In genomic region chr17:61279476-61280145, GRCh38 we compare ENCODE assay signal across 15 cellular contexts.
DNase-seq lines count a peak whose midpoint lies in the region; TF ChIP-seq lines count a peak whose summit lies in the region.
"Had no signal": no experiment of that assay in that cellular context is flagged by ENCODE, and none has a peak within 500 bp of the region (broad histone marks: within the 10 kb centered on the region; RNA-seq: fewer than 3 reads in every experiment).

No MANE protein-coding gene starts in this region.

- H3K36me3 ChIP-seq in MM.1S (replicated peaks; ENCODE audit: insufficient read depth, low read length) (no peaks in the 10 kb centered on the region), smooth muscle cell (ENCODE audit: low read depth) (no peaks in the 10 kb centered on the region), thyroid gland (no peaks in the 10 kb centered on the region)
- H3K36me3 ChIP-seq: HAP-1 had no signal

- H3K27ac ChIP-seq in MM.1S (ENCODE audit: low read length) (peak overlapping the region; percentile 18; the same call in 1 of the 2 replicates), smooth muscle cell (ENCODE audit: low read depth) (peak overlapping the region; percentile 72), thyroid gland (no peak overlapping the region)
- H3K27ac ChIP-seq: A549, RWPE1 had no signal

- H3K9me3 Mint-ChIP-seq in nephron progenitor cell: peaks cover 14% of the 10 kb centered on the region

- no peak overlapping the region for H3K9ac ChIP-seq in MM.1S (ENCODE audit: low read length)
- H3K9ac ChIP-seq in smooth muscle cell (ENCODE audit: low read depth): no peak overlapping the region

- H3K79me2 ChIP-seq in MM.1S (ENCODE audit: low read length) (no peaks in the 10 kb centered on the region), smooth muscle cell (ENCODE audit: low read depth) (no peaks in the 10 kb centered on the region)

- H3K27me3 ChIP-seq in MM.1S (replicated peaks; ENCODE audit: insufficient read depth, low read length): no peaks in the 10 kb centered on the region
- no peaks in the 10 kb centered on the region for H3K27me3 ChIP-seq in smooth muscle cell (ENCODE audit: low read depth)
- no peaks in the 10 kb centered on the region for H3K27me3 ChIP-seq in thyroid gland

- H3K36me3 Mint-ChIP-seq in nephron progenitor cell (ENCODE audit: low read depth): peaks cover 14% of the 10 kb centered on the region

- H4K20me1 ChIP-seq in MM.1S (ENCODE audit: insufficient read depth, low read length): no peaks in the 10 kb centered on the region
- H4K20me1 ChIP-seq in smooth muscle cell (ENCODE audit: low read depth): no peaks in the 10 kb centered on the region

- peaks cover 13% of the 10 kb centered on the region for H3K4me1 ChIP-seq in MM.1S (ENCODE audit: low read length)
- peaks cover 10% of the 10 kb centered on the region for H3K4me1 ChIP-seq in smooth muscle cell (ENCODE audit: low read depth)
- H3K4me1 ChIP-seq in thyroid gland: no peaks in the 10 kb centered on the region
- H3K4me1 ChIP-seq: HAP-1 had no signal

- H3K4me2 ChIP-seq in MM.1S (ENCODE audit: low read depth, low read length): peak overlapping the region; percentile 39; the same call in 1 of the 2 replicates
- H3K4me2 ChIP-seq in smooth muscle cell: peak overlapping the region; percentile 55
- H3K4me2 ChIP-seq: A549 had no signal

- H3K27ac Mint-ChIP-seq in nephron progenitor cell: no peak overlapping the region
- H3K27ac Mint-ChIP-seq: endodermal cell had no signal

- no peaks in the 10 kb centered on the region for H3K9me2 ChIP-seq in MM.1S (replicated peaks; ENCODE audit: insufficient read depth, low read length)

- H3K9me3 ChIP-seq in MM.1S (replicated peaks; ENCODE audit: insufficient read depth, low read length) (no peaks in the 10 kb centered on the region), smooth muscle cell (replicated peaks; ENCODE audit: low read depth) (no peaks in the 10 kb centered on the region), thyroid gland (no peaks in the 10 kb centered on the region)
- H3K9me3 ChIP-seq: A549, HAP-1 had no signal

- no peak for TF ChIP-seq POLR2A in thyroid gland (IDR thresholded peaks at IDR 0.05)

- no peak overlapping the region for H3K4me3 Mint-ChIP-seq in nephron progenitor cell
- H3K4me3 Mint-ChIP-seq: endodermal cell had no signal

- WGBS in smooth muscle cell (ENCODE audit: low lambda C conversion rate): 88% methylated on average over 1 of the region's 1 CpG
- 76 to 88% methylated on average over 1 of the region's 1 CpG for WGBS in thyroid gland, 2 donors

- no peak overlapping the region for H2AFZ ChIP-seq in MM.1S (ENCODE audit: low read length)
- H2AFZ ChIP-seq in smooth muscle cell (ENCODE audit: low read depth): no peak overlapping the region

- H3K4me1 Mint-ChIP-seq in nephron progenitor cell: peaks cover 13% of the 10 kb centered on the region

- intact Hi-C loops in thyroid gland (cut with DNase I): no loop called here

- H3K4me3 ChIP-seq in MM.1S (ENCODE audit: low read length): no peak overlapping the region
- H3K4me3 ChIP-seq in smooth muscle cell: no peak overlapping the region
- H3K4me3 ChIP-seq in thyroid gland (replicated peaks in 1 of 3): no peak overlapping the region
- H3K4me3 ChIP-seq: A549, HAP-1 had no signal

- peaks cover 20% of the 10 kb centered on the region for H3K27me3 Mint-ChIP-seq in nephron progenitor cell (ENCODE audit: low read depth, poor library complexity)

- no peak for TF ChIP-seq CTCF in MM.1S (IDR thresholded peaks at IDR 0.05; ENCODE audit: low read length)
- no peak for TF ChIP-seq CTCF in smooth muscle cell (IDR thresholded peaks at IDR 0.05; ENCODE audit: borderline replicate concordance, insufficient read depth, poor library complexity, severe bottlenecking)
- TF ChIP-seq CTCF in thyroid gland (IDR thresholded peaks at IDR 0.05): no peak
- no peak for TF ChIP-seq CTCF in nephron progenitor cell (IDR thresholded peaks at IDR 0.05)

- H3F3A ChIP-seq in MM.1S (ENCODE audit: insufficient read depth, low read length): no peaks in the 10 kb centered on the region
- H3F3A ChIP-seq in smooth muscle cell (ENCODE audit: low read depth): peaks cover 20% of the 10 kb centered on the region

- DNase-seq in NOMO-1 (lab: John Stamatoyannopoulos, UW; ENCODE audit: unreplicated experiment in 2 of 2) (peak; percentile 2 to 7), NOMO-1 treated with dmso at 0.1 percent for 144 hours (lab: John Stamatoyannopoulos, UW; ENCODE audit: unreplicated experiment) (no peak), MM.1S (peak; percentile 14), fibroblast of gingiva (ENCODE audit: low read depth) (peak; percentile 68), smooth muscle cell (lab: John Stamatoyannopoulos, UW; ENCODE audit: unreplicated experiment) (no peak), thyroid gland (no peak), nephron progenitor cell (no peak), ecto neural progenitor cell (ENCODE audit: low spot score) (no peak)
- DNase-seq: amygdala, DMS79 treated with DMSO at 0.1 percent for 48 hours, endodermal cell, T1000 had no signal

Comparison
In these comparisons a context has a peak if more than half of its experiments do, and no peak if none do; other contexts are left out.
1. DNase-seq: peak in NOMO-1 (2 of 2), MM.1S (single experiment) and fibroblast of gingiva (single experiment); none in NOMO-1 treated with dmso at 0.1 percent for 144 hours (single experiment), smooth muscle cell (single experiment), thyroid gland (0 of 2), nephron progenitor cell (single experiment) and ecto neural progenitor cell (single experiment).
2. H3K27ac ChIP-seq: peak in MM.1S (single experiment) and smooth muscle cell (single experiment); none in thyroid gland (0 of 3).